ENCODE assay signal across 8 cellular contexts in the genomic region with DNA sequence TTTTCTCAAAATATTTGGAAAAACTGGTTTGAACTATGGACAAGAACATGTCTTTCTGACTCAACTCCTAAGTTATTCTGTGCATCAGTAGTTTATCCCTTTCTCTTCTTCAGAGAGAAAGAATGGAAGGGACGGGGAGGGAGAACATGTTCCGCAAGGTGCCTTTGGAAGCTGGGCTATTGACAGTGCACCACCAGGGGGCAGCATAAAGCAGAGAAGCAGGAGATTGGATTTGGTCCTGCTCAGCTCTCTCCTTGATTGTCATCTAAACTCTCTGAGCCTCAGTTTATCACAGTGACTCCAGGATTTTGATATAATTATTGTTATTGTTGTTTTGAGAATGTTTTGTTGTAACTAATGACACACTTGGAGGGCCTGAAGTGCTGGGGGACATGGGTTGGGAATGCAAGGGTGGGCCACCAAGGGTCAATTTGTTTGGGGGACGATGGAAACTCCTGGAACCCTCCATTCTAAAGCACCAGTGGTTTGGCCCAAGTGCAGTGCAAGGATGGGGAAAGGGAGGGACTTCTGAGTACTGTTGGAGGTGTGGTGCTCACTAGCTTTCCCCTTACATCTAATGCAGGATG. TPM values are rescaled to one million over a fixed set of nuclear protein-coding genes. Genes with fewer than 3 reads are reported as not detected.
DNase-seq lines count a peak whose midpoint lies in the region; ATAC-seq and TF ChIP-seq lines count a peak whose summit lies in the region.

No MANE protein-coding gene starts in this region.

- H3K36me3 ChIP-seq in Peyer's patch (no peaks in the 10 kb centered on the region), neural cell (ENCODE audit: insufficient read depth, low read length) (no peaks in the 10 kb centered on the region)

- no peaks in the 10 kb centered on the region for H3K79me2 ChIP-seq in neural cell (replicated peaks; ENCODE audit: insufficient read depth, low read length)

- no peak overlapping the region for H3K27ac Mint-ChIP-seq in stimulated activated naive CD8-positive, alpha-beta T cell treated with anti-CD3 and anti-CD28 coated beads, Interleukin-15, amount 100 ng/mL, for 72 hours

- H3K36me3 Mint-ChIP-seq in activated T-cell treated with anti-CD3 and anti-CD28 coated beads, Interleukin-2, amount 50 U/mL, for 4 hours (ENCODE audit: insufficient read depth), result peaks cover 6% of the 10 kb centered on the region

- H3K9me3 ChIP-seq in Peyer's patch (no peaks in the 10 kb centered on the region), neural cell (ENCODE audit: low read length) (no peaks in the 10 kb centered on the region)

- H3K4me2 ChIP-seq in neural cell (ENCODE audit: low read length), result no peak overlapping the region

- H3K4me3 Mint-ChIP-seq in activated T-cell treated with anti-CD3 and anti-CD28 coated beads, Interleukin-2, amount 50 U/mL, for 4 hours, result no peak overlapping the region
- H3K4me3 Mint-ChIP-seq in stimulated activated naive CD8-positive, alpha-beta T cell treated with anti-CD3 and anti-CD28 coated beads, Interleukin-15, amount 100 ng/mL, for 72 hours, result no peak overlapping the region

- no peaks in the 10 kb centered on the region for H3F3A ChIP-seq in neural cell (ENCODE audit: insufficient read depth, low read length, poor library complexity, severe bottlenecking)

- H2AFZ ChIP-seq in neural cell (ENCODE audit: low read depth, low read length), result no peak overlapping the region

- peak; percentile 82 for ATAC-seq in GM18511 (IDR thresholded peaks at IDR 0.05; ENCODE audit: unreplicated experiment)
- peak; percentile 51 to 67 for ATAC-seq in activated T-cell treated with anti-CD3 and anti-CD28 coated beads, Interleukin-2, amount 50 U/mL, for 4 hours
- no peak for ATAC-seq in stimulated activated naive CD8-positive, alpha-beta T cell treated with anti-CD3 and anti-CD28 coated beads, Interleukin-15, amount 100 ng/mL, for 72 hours

- no peaks in the 10 kb centered on the region for H3K27me3 Mint-ChIP-seq in activated T-cell treated with anti-CD3 and anti-CD28 coated beads, Interleukin-2, amount 50 U/mL, for 4 hours (ENCODE audit: low read depth)
- H3K27me3 Mint-ChIP-seq in stimulated activated naive CD8-positive, alpha-beta T cell treated with anti-CD3 and anti-CD28 coated beads, Interleukin-15, amount 100 ng/mL, for 72 hours, result no peaks in the 10 kb centered on the region

- TF ChIP-seq EP300 in neural cell (conservative IDR thresholded peaks at IDR 0.05; ENCODE audit: poor library complexity, severe bottlenecking), result no peak

- no peak for TF ChIP-seq POLR2A in Peyer's patch (IDR thresholded peaks at IDR 0.05)

- no peak for TF ChIP-seq RAD21 in neural cell (conservative IDR thresholded peaks at IDR 0.05)

- H3K27me3 ChIP-seq in Peyer's patch, result no peaks in the 10 kb centered on the region
- H3K27me3 ChIP-seq in neural cell (ENCODE audit: insufficient read depth, low read depth, low read length), result no peaks in the 10 kb centered on the region

- no peak overlapping the region for H3K27ac ChIP-seq in Peyer's patch
- no peak overlapping the region for H3K27ac ChIP-seq in neural cell (ENCODE audit: low read length)

- H3K4me1 Mint-ChIP-seq in activated T-cell treated with anti-CD3 and anti-CD28 coated beads, Interleukin-2, amount 50 U/mL, for 4 hours (ENCODE audit: low read depth), result no peaks in the 10 kb centered on the region
- H3K4me1 Mint-ChIP-seq in stimulated activated naive CD8-positive, alpha-beta T cell treated with anti-CD3 and anti-CD28 coated beads, Interleukin-15, amount 100 ng/mL, for 72 hours, result no peaks in the 10 kb centered on the region

- no peaks in the 10 kb centered on the region for H3K9me3 Mint-ChIP-seq in activated T-cell treated with anti-CD3 and anti-CD28 coated beads, Interleukin-2, amount 50 U/mL, for 4 hours
- no peaks in the 10 kb centered on the region for H3K9me3 Mint-ChIP-seq in stimulated activated naive CD8-positive, alpha-beta T cell treated with anti-CD3 and anti-CD28 coated beads, Interleukin-15, amount 100 ng/mL, for 72 hours

- H3K4me1 ChIP-seq in Peyer's patch, result no peaks in the 10 kb centered on the region

- no peaks in the 10 kb centered on the region for H3K9me2 ChIP-seq in neural cell (ENCODE audit: insufficient read depth, low read length)

- H4K20me1 ChIP-seq in neural cell (ENCODE audit: insufficient read depth), result no peaks in the 10 kb centered on the region

- H3K4me3 ChIP-seq in Peyer's patch (no peak overlapping the region), neural cell (ENCODE audit: low read length) (no peak overlapping the region)

- in situ Hi-C loops in ACHN (cut with HindIII; ENCODE audit: low pct_ligation_motif_present, low pct_unique_long_range_greater_than_20kb, low sequenced_read_pairs), result no loop called here

- TF ChIP-seq CTCF in Peyer's patch (IDR thresholded peaks at IDR 0.05), result peak; percentile 66 to 90 (median 78)
- peak; percentile 36 for TF ChIP-seq CTCF in neural cell (IDR thresholded peaks at IDR 0.05; ENCODE audit: poor library complexity, severe bottlenecking)

- no peak overlapping the region for H3K9ac ChIP-seq in neural cell (ENCODE audit: low read length)

- peak; percentile 83 for DNase-seq in ACHN
- DNase-seq in HUDEP-2 (lab: John Stamatoyannopoulos, UW; ENCODE audit: unreplicated experiment in 76 of 76), result peak in 66 of 76 experiments; percentile 1 to 72 (median 34)
- DNase-seq in Peyer's patch, result peak; percentile 76 to 94 (median 82)
- DNase-seq in activated T-cell treated with anti-CD3 and anti-CD28 coated beads, Interleukin-2, amount 50 U/mL, for 4 hours, result peak; percentile 76
- DNase-seq in fibroblast of peridontal ligament (ENCODE audit: extremely low read depth), result peak; percentile 80
- peak; percentile 65 to 71 for DNase-seq in stimulated activated naive CD8-positive, alpha-beta T cell treated with anti-CD3 and anti-CD28 coated beads, Interleukin-15, amount 100 ng/mL, for 72 hours

TF ChIP-seq in neural cell, 6 proteins besides CTCF, POLR2A, EP300 and RAD21:
- TF ChIP-seq, protein P1, sequence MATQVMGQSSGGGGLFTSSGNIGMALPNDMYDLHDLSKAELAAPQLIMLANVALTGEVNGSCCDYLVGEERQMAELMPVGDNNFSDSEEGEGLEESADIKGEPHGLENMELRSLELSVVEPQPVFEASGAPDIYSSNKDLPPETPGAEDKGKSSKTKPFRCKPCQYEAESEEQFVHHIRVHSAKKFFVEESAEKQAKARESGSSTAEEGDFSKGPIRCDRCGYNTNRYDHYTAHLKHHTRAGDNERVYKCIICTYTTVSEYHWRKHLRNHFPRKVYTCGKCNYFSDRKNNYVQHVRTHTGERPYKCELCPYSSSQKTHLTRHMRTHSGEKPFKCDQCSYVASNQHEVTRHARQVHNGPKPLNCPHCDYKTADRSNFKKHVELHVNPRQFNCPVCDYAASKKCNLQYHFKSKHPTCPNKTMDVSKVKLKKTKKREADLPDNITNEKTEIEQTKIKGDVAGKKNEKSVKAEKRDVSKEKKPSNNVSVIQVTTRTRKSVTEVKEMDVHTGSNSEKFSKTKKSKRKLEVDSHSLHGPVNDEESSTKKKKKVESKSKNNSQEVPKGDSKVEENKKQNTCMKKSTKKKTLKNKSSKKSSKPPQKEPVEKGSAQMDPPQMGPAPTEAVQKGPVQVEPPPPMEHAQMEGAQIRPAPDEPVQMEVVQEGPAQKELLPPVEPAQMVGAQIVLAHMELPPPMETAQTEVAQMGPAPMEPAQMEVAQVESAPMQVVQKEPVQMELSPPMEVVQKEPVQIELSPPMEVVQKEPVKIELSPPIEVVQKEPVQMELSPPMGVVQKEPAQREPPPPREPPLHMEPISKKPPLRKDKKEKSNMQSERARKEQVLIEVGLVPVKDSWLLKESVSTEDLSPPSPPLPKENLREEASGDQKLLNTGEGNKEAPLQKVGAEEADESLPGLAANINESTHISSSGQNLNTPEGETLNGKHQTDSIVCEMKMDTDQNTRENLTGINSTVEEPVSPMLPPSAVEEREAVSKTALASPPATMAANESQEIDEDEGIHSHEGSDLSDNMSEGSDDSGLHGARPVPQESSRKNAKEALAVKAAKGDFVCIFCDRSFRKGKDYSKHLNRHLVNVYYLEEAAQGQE (IDR thresholded peaks at IDR 0.05; ENCODE audit: borderline replicate concordance), result no peak
- TF ChIP-seq EZH2 (IDR thresholded peaks at IDR 0.05; ENCODE audit: borderline replicate concordance, insufficient read depth, low read length, poor library complexity, severe bottlenecking) (no peak), POLR2AphosphoS5 (IDR thresholded peaks at IDR 0.05) (no peak), MXI1 (conservative IDR thresholded peaks at IDR 0.05; ENCODE audit: poor library complexity, severe bottlenecking) (no peak)

RNA-seq across cellular contexts. Expression of a gene that starts 45.3 kb away (rescaled TPM):
- 10 to 100 TPM; 28.9 to 93.3 (median 57.5) TPM for total RNA-seq in Peyer's patch
- 10 to 100 TPM; 13.6 to 18.5 (median 16.3) TPM for total RNA-seq in activated T-cell treated with anti-CD3 and anti-CD28 coated beads, Interleukin-2, amount 50 U/mL, for 4 hours
- polyA plus RNA-seq in neural cell, result 7.5 and 9.0 TPM in 2 replicates
- 11.9 and 15.5 TPM in 2 replicates for polyA minus RNA-seq in neural cell
